In genomic region chr7:39951156-39951942, GRCh38 we compare ENCODE assay signal across 1 cellular context.
TF ChIP-seq lines count a peak whose summit lies in the region.

No MANE protein-coding gene starts in this region.

TF ChIP-seq in SK-N-SH treated with all-trans-retinoic acid at 6 μM for 48 hours, 23 proteins besides CTCF, POLR2A, EP300 and RAD21 (continued from another document):
- no peak for TF ChIP-seq TSHZ2 (CRISPR knock-in tag; IDR thresholded peaks at IDR 0.05)
- TF ChIP-seq ZFP3 (CRISPR knock-in tag; IDR thresholded peaks at IDR 0.05) = no peak
- TF ChIP-seq ZNF8 (CRISPR knock-in tag; IDR thresholded peaks at IDR 0.05) = no peak
- TF ChIP-seq ZNF565 (CRISPR knock-in tag; conservative IDR thresholded peaks at IDR 0.05; ENCODE audit: low read depth) = no peak
- TF ChIP-seq ZNF70 (CRISPR knock-in tag; IDR thresholded peaks at IDR 0.05) = no peak
